8 cellular contexts compared by ENCODE assay signal in the genomic region with DNA sequence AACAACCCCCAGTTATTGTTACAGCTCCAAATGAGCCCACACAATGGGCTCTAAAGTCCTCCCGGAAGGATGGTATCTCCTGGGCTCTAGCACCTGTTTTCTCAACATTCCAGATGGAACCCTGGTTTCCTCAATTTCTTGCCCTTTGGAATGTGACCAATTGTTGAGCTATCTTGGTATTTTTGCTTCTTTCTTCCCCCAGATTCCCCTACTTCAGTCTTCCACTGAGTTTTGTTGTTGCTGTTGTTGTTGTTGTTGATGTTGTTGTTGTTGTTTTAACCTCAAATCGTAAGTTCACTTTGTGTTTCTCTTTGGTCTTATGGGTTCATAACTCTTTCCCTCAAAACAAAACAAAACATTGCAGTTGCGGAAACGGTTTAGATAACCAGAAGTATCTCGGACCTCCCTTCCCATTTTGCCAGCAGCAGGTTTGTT. TPM values are rescaled to one million over a fixed set of nuclear protein-coding genes. Genes with fewer than 3 reads are reported as not detected.
DNase-seq lines count a peak whose midpoint lies in the region; ATAC-seq and TF ChIP-seq lines count a peak whose summit lies in the region.

No MANE protein-coding gene starts in this region.

- peak overlapping the region; percentile 86 for H3K4me2 ChIP-seq in mammary epithelial cell (ENCODE audit: insufficient read depth, low read depth, low read length)

- H2AFZ ChIP-seq in mammary epithelial cell (ENCODE audit: low read depth, low read length): peak overlapping the region; percentile 88

- ATAC-seq in GM18517 (IDR thresholded peaks at IDR 0.05; ENCODE audit: unreplicated experiment) (no peak), HG02763 (IDR thresholded peaks at IDR 0.05; ENCODE audit: unreplicated experiment) (no peak)

- DNase-seq in CD8-positive, alpha-beta memory T cell: peak in 1 of 5 donors; percentile 6
- DNase-seq in mammary epithelial cell (no peak), erythroblast (lab: John Stamatoyannopoulos, UW) (no peak)
- DNase-seq in stimulated activated CD4-positive, alpha-beta T cell treated with anti-CD3 and anti-CD28 coated beads, Interleukin-12 subunit alpha, Interleukin-12 subunit beta, amount 100 ng/mL, for 4 hours: no peak

- H3K4me3 Mint-ChIP-seq in CD8-positive, alpha-beta memory T cell: peak overlapping the region; percentile 89 to 99 (median 97)

- TSS peak; percentile 91 for BruUV-seq in mammary epithelial cell (replicated peaks; lab: Mats Ljungman, UMichigan)

- no peaks in the 10 kb centered on the region for H3K27me3 ChIP-seq in CD8-positive, alpha-beta memory T cell (ENCODE audit: insufficient read depth, low read length, poor library complexity, severe bottlenecking)
- H3K27me3 ChIP-seq in HUES48 (ENCODE audit: control insufficient read depth, insufficient read depth, low read length): no peaks in the 10 kb centered on the region
- no peaks in the 10 kb centered on the region for H3K27me3 ChIP-seq in mammary epithelial cell (ENCODE audit: insufficient read depth, low read length)
- no peaks in the 10 kb centered on the region for H3K27me3 ChIP-seq in mucosa of stomach (ENCODE audit: control insufficient read depth, insufficient read depth, low read length)

- peak overlapping the region; percentile 56; the same call in 1 of the 2 replicates for H3K9ac ChIP-seq in HUES48 (ENCODE audit: low read depth, low read length)
- peak overlapping the region; percentile 11 for H3K9ac ChIP-seq in mammary epithelial cell (ENCODE audit: insufficient read depth, low read length)
- peak overlapping the region; percentile 38 for H3K9ac ChIP-seq in mucosa of stomach (ENCODE audit: low read length)

- no peaks in the 10 kb centered on the region for H3K36me3 ChIP-seq in CD8-positive, alpha-beta memory T cell (ENCODE audit: insufficient read depth, low read length)
- H3K36me3 ChIP-seq in HUES48 (ENCODE audit: control insufficient read depth, insufficient read depth, low read length) (peaks cover 12% of the 10 kb centered on the region; the same call in 1 of the 2 replicates), mammary epithelial cell (ENCODE audit: insufficient read depth, low read length) (no peaks in the 10 kb centered on the region), mucosa of stomach (ENCODE audit: control insufficient read depth, insufficient read depth, low read length) (no peaks in the 10 kb centered on the region)

- POLR2A ChIA-PET in CD8-positive, alpha-beta memory T cell (lab: Charles Lee): interaction anchor here (0.6 to 3.0 kb wide), 18 partner anchors 9 to 470 kb away, joined by 3 to 22 read pairs (median 6); a partner anchor contains a TSS

- no peaks in the 10 kb centered on the region for H3K9me3 Mint-ChIP-seq in CD8-positive, alpha-beta memory T cell

- peaks cover 40% of the 10 kb centered on the region for H3K79me2 ChIP-seq in mammary epithelial cell (ENCODE audit: insufficient read depth, low read length)

- TF ChIP-seq POLR2A in erythroblast (IDR thresholded peaks at IDR 0.05; ENCODE audit: low read length): no peak

- H3K36me3 Mint-ChIP-seq in CD8-positive, alpha-beta memory T cell: peaks cover 3 to 29% (median 3%) of the 10 kb centered on the region in 3 donors

- peaks cover 34 to 43% (median 42%) of the 10 kb centered on the region in 3 donors for H3K4me1 Mint-ChIP-seq in CD8-positive, alpha-beta memory T cell

- intact Hi-C loops in mammary epithelial cell (cut with micrococcal nuclease): loop anchor here (1.0 to 2.0 kb wide), 5 partner anchors 38 to 143 kb away; no protein-coding TSS in a partner anchor

- peaks cover 27% of the 10 kb centered on the region for H3K4me1 ChIP-seq in CD8-positive, alpha-beta memory T cell (ENCODE audit: insufficient read depth, low read length)
- peaks cover 17% of the 10 kb centered on the region for H3K4me1 ChIP-seq in HUES48 (ENCODE audit: control insufficient read depth, insufficient read depth, low read length)
- H3K4me1 ChIP-seq in mammary epithelial cell (ENCODE audit: insufficient read depth, low read length): peaks cover 17% of the 10 kb centered on the region
- H3K4me1 ChIP-seq in mucosa of stomach (ENCODE audit: control insufficient read depth, insufficient read depth, low read length): peaks cover 6% of the 10 kb centered on the region

- WGBS in mammary epithelial cell (ENCODE audit: low coverage, missing lambda C conversion rate): 0% methylated on average over 5 of the region's 5 CpGs

- in situ Hi-C loops in mammary epithelial cell (cut with MboI; ENCODE audit: low sequenced_read_pairs in 2 of 2): loop anchor here in 1 of 2 donors (5.0 kb wide), 1 partner anchor 125 kb away; a partner anchor contains a TSS

- H3K27ac ChIP-seq in CD8-positive, alpha-beta memory T cell (ENCODE audit: low read depth, low read length): peak overlapping the region; percentile 98
- H3K27ac ChIP-seq in HUES48 (ENCODE audit: low read depth, low read length): peak overlapping the region; percentile 81
- H3K27ac ChIP-seq in mammary epithelial cell (ENCODE audit: insufficient read depth, low read depth, low read length): no peak overlapping the region

- CTCF ChIA-PET in CD8-positive, alpha-beta memory T cell (lab: Charles Lee): interaction anchor here (0.6 to 5.2 kb wide), 50 partner anchors 9 to 991 kb away, joined by 3 to 124 read pairs (median 5); a partner anchor contains a TSS
- CTCF ChIA-PET in mammary epithelial cell (lab: Charles Lee; ENCODE audit: low non-redundant PET): interaction anchor here (0.5 to 1.1 kb wide), 5 partner anchors 14 to 470 kb away, joined by 3 to 13 read pairs (median 5); a partner anchor contains a TSS

- H3K4me3 ChIP-seq in CD8-positive, alpha-beta memory T cell (ENCODE audit: low read length): peak overlapping the region; percentile 87
- H3K4me3 ChIP-seq in HUES48 (ENCODE audit: low read depth, low read length) (peak overlapping the region; percentile 96), mammary epithelial cell (replicated peaks in 1 of 3; ENCODE audit: insufficient read depth in 1 of 3, low read depth in 2 of 3, low read length in 3 of 3) (peak overlapping the region; percentile 47 to 99 (median 54)), mucosa of stomach (ENCODE audit: low read length) (peak overlapping the region; percentile 2)

- no peak for TF ChIP-seq CTCF in mammary epithelial cell (conservative IDR thresholded peaks at IDR 0.05 in 1 of 2, IDR thresholded peaks at IDR 0.05 in 1 of 2; ENCODE audit: extremely low read depth in 1 of 2, insufficient read depth in 1 of 2, low read depth in 1 of 2, low read length in 2 of 2)

- dilution Hi-C loops in mammary epithelial cell (cut with HindIII; ENCODE audit: low sequenced_read_pairs): no loop called here

- H3K27ac Mint-ChIP-seq in CD8-positive, alpha-beta memory T cell: peak overlapping the region; percentile 91 to 99 (median 96)

- H4K20me1 ChIP-seq in mammary epithelial cell (ENCODE audit: insufficient read depth, low read length): no peaks in the 10 kb centered on the region

- no peaks in the 10 kb centered on the region for H3K9me3 ChIP-seq in CD8-positive, alpha-beta memory T cell (ENCODE audit: low read length)
- H3K9me3 ChIP-seq in HUES48 (ENCODE audit: control insufficient read depth, insufficient read depth, low read length) (no peaks in the 10 kb centered on the region), mammary epithelial cell (replicated peaks; ENCODE audit: insufficient read depth, low read length) (no peaks in the 10 kb centered on the region), mucosa of stomach (ENCODE audit: control insufficient read depth, low read length) (no peaks in the 10 kb centered on the region)

- H3K27me3 Mint-ChIP-seq in CD8-positive, alpha-beta memory T cell: peaks cover 0 to 4% of the 10 kb centered on the region in 2 donors

RNA-seq across cellular contexts. Expression of a gene that starts 0.8 kb away (rescaled TPM):
- total RNA-seq in CD8-positive, alpha-beta memory T cell: 100 to 1,000 TPM; 147 to 148 TPM
- polyA plus RNA-seq in CD8-positive, alpha-beta memory T cell: 51.0 TPM
- 10 to 100 TPM; 28.2 to 71.9 TPM for total RNA-seq in mammary epithelial cell
- 53.4 TPM for polyA plus RNA-seq in mammary epithelial cell
- polyA minus RNA-seq in mammary epithelial cell: 137 TPM

RNA-seq across cellular contexts. Expression of a gene that starts 12.9 kb away (rescaled TPM):
- 1 to 10 TPM; 2.0 to 2.6 TPM for total RNA-seq in CD8-positive, alpha-beta memory T cell
- 0.90 TPM for polyA plus RNA-seq in CD8-positive, alpha-beta memory T cell
- under 1 TPM; 0.17 to 0.68 TPM for total RNA-seq in mammary epithelial cell
- polyA plus RNA-seq in mammary epithelial cell: 0.37 TPM
- polyA minus RNA-seq in mammary epithelial cell: not detected

RNA-seq across cellular contexts. Expression of a gene that starts 34.5 kb away (rescaled TPM):
- 1 to 10 TPM; 6.3 to 6.6 TPM for total RNA-seq in CD8-positive, alpha-beta memory T cell
- polyA plus RNA-seq in CD8-positive, alpha-beta memory T cell: 3.2 TPM
- total RNA-seq in mammary epithelial cell: 10 to 100 TPM in 1 of 2 donors, 1 to 10 TPM in 1; 8.7 to 31.1 TPM
- 16.7 TPM for polyA plus RNA-seq in mammary epithelial cell
- polyA minus RNA-seq in mammary epithelial cell: 11.6 TPM

Comparison
In these comparisons a context has a peak if more than half of its experiments do, and no peak if none do; other contexts are left out.
1. H3K4me3 ChIP-seq: peak in every context shown above with its lines; median percentile 96 in HUES48; 87 in CD8-positive, alpha-beta memory T cell; 54 in mammary epithelial cell; 2 in mucosa of stomach.